In genomic region chr12:9606736-9607372, GRCh38 we compare ENCODE assay signal across 21 cellular contexts. TPM values are rescaled to one million over a fixed set of nuclear protein-coding genes. Genes with fewer than 3 reads are reported as not detected.
DNase-seq lines count a peak whose midpoint lies in the region; ATAC-seq and TF ChIP-seq lines count a peak whose summit lies in the region.
"Had no signal": no experiment of that assay in that cellular context is flagged by ENCODE, and none has a peak within 500 bp of the region (broad histone marks: within the 10 kb centered on the region; RNA-seq: fewer than 3 reads in every experiment).

No MANE protein-coding gene starts in this region.

- CTCF ChIA-PET in activated CD4-positive, alpha-beta T cell treated with anti-CD3 and anti-CD28 coated beads for 36 hours (lab: Charles Lee) = no interaction called here
- CTCF ChIA-PET in activated CD4-positive, alpha-beta memory T cell treated with anti-CD3 and anti-CD28 coated beads for 36 hours (lab: Charles Lee) = no interaction called here

- no peak overlapping the region for H3K27ac ChIP-seq in CD4-positive, CD25-positive, alpha-beta regulatory T cell (ENCODE audit: insufficient read depth, low read length, poor library complexity, severe bottlenecking)
- peak overlapping the region; percentile 31 for H3K27ac ChIP-seq in effector memory CD4-positive, alpha-beta T cell (ENCODE audit: insufficient read depth, low read length, poor library complexity, severe bottlenecking)
- H3K27ac ChIP-seq: 22Rv1 had no signal

- H3K27me3 Mint-ChIP-seq in activated CD4-positive, alpha-beta T cell treated with anti-CD3 and anti-CD28 coated beads for 36 hours = no peaks in the 10 kb centered on the region
- H3K27me3 Mint-ChIP-seq in CD4-positive, CD25-positive, alpha-beta regulatory T cell = no peaks in the 10 kb centered on the region
- H3K27me3 Mint-ChIP-seq in activated CD4-positive, alpha-beta memory T cell treated with anti-CD3 and anti-CD28 coated beads for 36 hours = no peaks in the 10 kb centered on the region

- no peak for DNase-seq in activated CD4-positive, alpha-beta T cell treated with anti-CD3 and anti-CD28 coated beads for 36 hours
- no peak for DNase-seq in activated CD4-positive, alpha-beta T cell treated with anti-CD3 and anti-CD28 coated beads for 48 hours
- no peak for DNase-seq in CD4-positive, CD25-positive, alpha-beta regulatory T cell
- no peak for DNase-seq in activated CD4-positive, alpha-beta memory T cell treated with anti-CD3 and anti-CD28 coated beads for 36 hours
- no peak for DNase-seq in effector memory CD4-positive, alpha-beta T cell
- no peak for DNase-seq in GOT3 (lab: John Stamatoyannopoulos, UW)
- DNase-seq in erythroblast (lab: John Stamatoyannopoulos, UW) = no peak
- DNase-seq: GF-D8, KG1, NCI-H1436 treated with DMSO at 0.1 percent for 48 hours, NCI-H2029 treated with DMSO at 0.1 percent for 48 hours, NCI-H2171 treated with DMSO at 0.1 percent for 48 hours, NCI-H748 treated with DMSO at 0.1 percent for 48 hours, OCI-M1, RPMI8226 had no signal

- peaks cover 4% of the 10 kb centered on the region for H3K9me3 Mint-ChIP-seq in activated CD4-positive, alpha-beta T cell treated with anti-CD3 and anti-CD28 coated beads for 36 hours (ENCODE audit: low read depth)
- peaks cover 0 to 7% (median 4%) of the 10 kb centered on the region in 7 donors for H3K9me3 Mint-ChIP-seq in CD4-positive, CD25-positive, alpha-beta regulatory T cell
- peaks cover 17% of the 10 kb centered on the region for H3K9me3 Mint-ChIP-seq in activated CD4-positive, alpha-beta memory T cell treated with anti-CD3 and anti-CD28 coated beads for 36 hours

- intact Hi-C loops in activated CD4-positive, alpha-beta T cell treated with anti-CD3 and anti-CD28 coated beads for 36 hours (cut with DNase I, micrococcal nuclease) = no loop called here
- intact Hi-C loops in activated CD4-positive, alpha-beta memory T cell treated with anti-CD3 and anti-CD28 coated beads for 36 hours (cut with micrococcal nuclease) = no loop called here

- H3K9me3 ChIP-seq in CD4-positive, CD25-positive, alpha-beta regulatory T cell (ENCODE audit: control insufficient read depth in 2 of 2, low read length in 2 of 2) = no peaks in the 10 kb centered on the region
- no peaks in the 10 kb centered on the region for H3K9me3 ChIP-seq in effector memory CD4-positive, alpha-beta T cell (ENCODE audit: control insufficient read depth, low read length)

- H3K4me1 ChIP-seq in CD4-positive, CD25-positive, alpha-beta regulatory T cell (ENCODE audit: control insufficient read depth, insufficient read depth, low read length, poor library complexity, severe bottlenecking) = peaks cover 11% of the 10 kb centered on the region
- no peaks in the 10 kb centered on the region for H3K4me1 ChIP-seq in effector memory CD4-positive, alpha-beta T cell (ENCODE audit: control insufficient read depth, insufficient read depth, low read length, poor library complexity, severe bottlenecking)

- TF ChIP-seq POLR2A in erythroblast (IDR thresholded peaks at IDR 0.05; ENCODE audit: low read length) = no peak

- peak overlapping the region; percentile 71 for H3K4me3 ChIP-seq in CD4-positive, CD25-positive, alpha-beta regulatory T cell (ENCODE audit: low read depth, low read length)
- peak overlapping the region; percentile 41 for H3K4me3 ChIP-seq in effector memory CD4-positive, alpha-beta T cell (ENCODE audit: insufficient read depth, low read depth, low read length, poor library complexity, severe bottlenecking)

- POLR2A ChIA-PET in activated CD4-positive, alpha-beta T cell treated with anti-CD3 and anti-CD28 coated beads for 36 hours (lab: Charles Lee) = no interaction called here
- POLR2A ChIA-PET in activated CD4-positive, alpha-beta memory T cell treated with anti-CD3 and anti-CD28 coated beads for 36 hours (lab: Charles Lee) = interaction anchor here (1.4 kb wide), 1 partner anchor 63 kb away, joined by 3 read pairs; no protein-coding TSS in a partner anchor

- no peaks in the 10 kb centered on the region for H3K36me3 ChIP-seq in CD4-positive, CD25-positive, alpha-beta regulatory T cell (ENCODE audit: control insufficient read depth, insufficient read depth, low read length)
- H3K36me3 ChIP-seq in effector memory CD4-positive, alpha-beta T cell (ENCODE audit: control insufficient read depth, insufficient read depth, low read length) = no peaks in the 10 kb centered on the region

- peak overlapping the region; percentile 44 for H3K4me3 Mint-ChIP-seq in activated CD4-positive, alpha-beta T cell treated with anti-CD3 and anti-CD28 coated beads for 36 hours
- H3K4me3 Mint-ChIP-seq in CD4-positive, CD25-positive, alpha-beta regulatory T cell = peak overlapping the region in 2 of 4 donors; percentile 68 to 69
- H3K4me3 Mint-ChIP-seq in activated CD4-positive, alpha-beta memory T cell treated with anti-CD3 and anti-CD28 coated beads for 36 hours = peak overlapping the region; percentile 68

- no peak overlapping the region for H3K27ac Mint-ChIP-seq in activated CD4-positive, alpha-beta T cell treated with anti-CD3 and anti-CD28 coated beads for 36 hours
- H3K27ac Mint-ChIP-seq in CD4-positive, CD25-positive, alpha-beta regulatory T cell = peak overlapping the region in 2 of 3 donors; percentile 57 to 95
- peak overlapping the region; percentile 82 for H3K27ac Mint-ChIP-seq in activated CD4-positive, alpha-beta memory T cell treated with anti-CD3 and anti-CD28 coated beads for 36 hours

- ATAC-seq in activated CD4-positive, alpha-beta T cell treated with anti-CD3 and anti-CD28 coated beads for 36 hours = no peak
- ATAC-seq in CD4-positive, CD25-positive, alpha-beta regulatory T cell (ENCODE audit: low read depth in 2 of 2) = no peak
- ATAC-seq in HG03196 (IDR thresholded peaks at IDR 0.05; ENCODE audit: unreplicated experiment) = no peak

- H3K4me1 Mint-ChIP-seq in activated CD4-positive, alpha-beta T cell treated with anti-CD3 and anti-CD28 coated beads for 36 hours = peaks cover 30% of the 10 kb centered on the region
- H3K4me1 Mint-ChIP-seq in CD4-positive, CD25-positive, alpha-beta regulatory T cell = peaks cover 6 to 34% (median 13%) of the 10 kb centered on the region in 4 donors
- peaks cover 36% of the 10 kb centered on the region for H3K4me1 Mint-ChIP-seq in activated CD4-positive, alpha-beta memory T cell treated with anti-CD3 and anti-CD28 coated beads for 36 hours (ENCODE audit: low read depth)

- peaks cover 10% of the 10 kb centered on the region for H3K36me3 Mint-ChIP-seq in activated CD4-positive, alpha-beta T cell treated with anti-CD3 and anti-CD28 coated beads for 36 hours (ENCODE audit: low read depth)
- peaks cover 5% of the 10 kb centered on the region for H3K36me3 Mint-ChIP-seq in CD4-positive, CD25-positive, alpha-beta regulatory T cell
- peaks cover 12% of the 10 kb centered on the region for H3K36me3 Mint-ChIP-seq in activated CD4-positive, alpha-beta memory T cell treated with anti-CD3 and anti-CD28 coated beads for 36 hours

- H3K27me3 ChIP-seq in CD4-positive, CD25-positive, alpha-beta regulatory T cell (ENCODE audit: control insufficient read depth, insufficient read depth, low read length) = no peaks in the 10 kb centered on the region
- H3K27me3 ChIP-seq in effector memory CD4-positive, alpha-beta T cell (replicated peaks; ENCODE audit: control insufficient read depth, insufficient read depth, low read length, poor library complexity, severe bottlenecking) = no peaks in the 10 kb centered on the region

RNA-seq across cellular contexts. Expression of gene KLRB1, which starts 0.9 kb away (rescaled TPM):
- total RNA-seq in activated CD4-positive, alpha-beta T cell treated with anti-CD3 and anti-CD28 coated beads for 36 hours = under 1 TPM; 0.40 to 0.87 TPM
- total RNA-seq in CD4-positive, CD25-positive, alpha-beta regulatory T cell = 17.6 TPM
- 10 to 100 TPM; 14.4 to 30.5 (median 24.3) TPM for polyA plus RNA-seq in CD4-positive, CD25-positive, alpha-beta regulatory T cell
- 1 to 10 TPM; 3.6 to 4.9 TPM for total RNA-seq in activated CD4-positive, alpha-beta memory T cell treated with anti-CD3 and anti-CD28 coated beads for 36 hours
- total RNA-seq: Daoy, H1, NCI-H460 had no signal
- polyA plus RNA-seq: BJ, H1 had no signal
